Comparison of ENCODE assay signal across 1 cellular context in the genomic region with DNA sequence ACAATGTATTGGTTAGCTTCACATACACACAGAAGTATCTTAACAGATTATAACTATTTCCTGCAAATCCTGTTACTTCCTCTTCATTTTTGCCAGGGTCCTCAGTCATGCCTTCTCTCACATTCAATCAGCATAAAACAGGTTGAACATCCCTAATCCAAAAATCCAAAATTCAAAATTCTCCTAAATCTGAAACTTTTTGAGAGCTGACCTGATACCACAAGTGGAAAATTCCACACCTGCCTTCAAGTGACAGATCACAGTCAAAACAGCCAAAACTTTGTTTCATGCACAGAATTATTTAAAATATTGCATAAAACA.
TF ChIP-seq lines count a peak whose summit lies in the region.

No MANE protein-coding gene starts in this region.

TF ChIP-seq in HEK293, 187 proteins besides CTCF, POLR2A, EP300 and RAD21 (continued from another document):
- TF ChIP-seq ZBTB10 (tag by site-specific recombination; IDR thresholded peaks at IDR 0.05) (no peak), SP7 (tag by site-specific recombination; IDR thresholded peaks at IDR 0.05) (no peak), ZNF324 (tag by site-specific recombination; IDR thresholded peaks at IDR 0.05) (no peak), ZNF23 (tag by site-specific recombination; IDR thresholded peaks at IDR 0.05; ENCODE audit: borderline replicate concordance) (no peak), ZNF274 (IDR thresholded peaks at IDR 0.05; ENCODE audit: low read length) (no peak), ZNF274 (tag by site-specific recombination; IDR thresholded peaks at IDR 0.05; ENCODE audit: borderline replicate concordance) (no peak), ZNF10 (tag by site-specific recombination; IDR thresholded peaks at IDR 0.05) (no peak), KLF9 (tag by site-specific recombination; IDR thresholded peaks at IDR 0.05; ENCODE audit: low read depth) (no peak)
